ENCODE assay signal across 20 cellular contexts in genomic region chr5:127707209-127707608, GRCh38. TPM values are rescaled to one million over a fixed set of nuclear protein-coding genes. Genes with fewer than 3 reads are reported as not detected.
A peak's percentile ranks its signal among the peaks of the same experiment; 100 is the strongest.
DNase-seq lines count a peak whose midpoint lies in the region; ATAC-seq and TF ChIP-seq lines count a peak whose summit lies in the region.
"Had no signal": no experiment of that assay in that cellular context is flagged by ENCODE, and none has a peak within 500 bp of the region (broad histone marks: within the 10 kb centered on the region; RNA-seq: fewer than 3 reads in every experiment).

No MANE protein-coding gene starts in this region.

- TF ChIP-seq POLR2A in gastrocnemius medialis (IDR thresholded peaks at IDR 0.05), result no peak

- H3K9ac ChIP-seq in adipocyte (ENCODE audit: low read length) (peak overlapping the region; percentile 76), muscle layer of colon (ENCODE audit: low read length) (no peak overlapping the region)

- ATAC-seq in gastrocnemius medialis (peak in 1 of 2 donors; percentile 61), GM18907 (IDR thresholded peaks at IDR 0.05; ENCODE audit: unreplicated experiment) (no peak)
- ATAC-seq: A549 had no signal

- H3K4me1 ChIP-seq in adipocyte (ENCODE audit: control insufficient read depth, insufficient read depth, low read length), result peaks cover 36% of the 10 kb centered on the region
- peaks cover 5% of the 10 kb centered on the region for H3K4me1 ChIP-seq in muscle layer of colon (ENCODE audit: insufficient read depth, low read length)
- H3K4me1 ChIP-seq in gastrocnemius medialis, result peaks cover 10 to 21% of the 10 kb centered on the region in 2 donors

- no peaks in the 10 kb centered on the region for H3K27me3 ChIP-seq in adipocyte (replicated peaks; ENCODE audit: control insufficient read depth, insufficient read depth, low read length)
- H3K27me3 ChIP-seq in muscle layer of colon (ENCODE audit: control insufficient read depth in 1 of 2, insufficient read depth in 2 of 2, low read length in 2 of 2), result no peaks in the 10 kb centered on the region
- H3K27me3 ChIP-seq in gastrocnemius medialis, result no peaks in the 10 kb centered on the region
- H3K27me3 ChIP-seq in dorsolateral prefrontal cortex, result no peaks in the 10 kb centered on the region

- no peaks in the 10 kb centered on the region for H3K36me3 ChIP-seq in adipocyte (ENCODE audit: control insufficient read depth, insufficient read depth, low read length, severe bottlenecking)
- H3K36me3 ChIP-seq in muscle layer of colon (ENCODE audit: insufficient read depth, low read length), result no peaks in the 10 kb centered on the region
- H3K36me3 ChIP-seq in gastrocnemius medialis, result no peaks in the 10 kb centered on the region

- H3K4me3 ChIP-seq in adipocyte (ENCODE audit: low read length), result peak overlapping the region; percentile 46
- H3K4me3 ChIP-seq in fibroblast of mammary gland (ENCODE audit: control insufficient read depth, low read depth, low read length), result no peak overlapping the region
- H3K4me3 ChIP-seq in muscle layer of colon (ENCODE audit: low read depth in 1 of 2, low read length in 2 of 2), result no peak overlapping the region
- H3K4me3 ChIP-seq in gastrocnemius medialis, result no peak overlapping the region
- no peak overlapping the region for H3K4me3 ChIP-seq in dorsolateral prefrontal cortex
- H3K4me3 ChIP-seq: A549 had no signal

- TF ChIP-seq CTCF in fibroblast of mammary gland (conservative IDR thresholded peaks at IDR 0.05; ENCODE audit: control insufficient read depth, insufficient read depth, low read depth, low read length) (no peak), gastrocnemius medialis (IDR thresholded peaks at IDR 0.05 in 4 of 5, conservative IDR thresholded peaks at IDR 0.05 in 1 of 5) (no peak), dorsolateral prefrontal cortex (IDR thresholded peaks at IDR 0.05 in 54 of 56, conservative IDR thresholded peaks at IDR 0.05 in 2 of 56; ENCODE audit: low read depth in 1 of 56, partially characterized antibody in 56 of 56) (no peak)

- H3K9me3 ChIP-seq in adipocyte (ENCODE audit: control insufficient read depth, low read length) (no peaks in the 10 kb centered on the region), muscle layer of colon (ENCODE audit: low read length) (no peaks in the 10 kb centered on the region), gastrocnemius medialis (no peaks in the 10 kb centered on the region)
- H3K9me3 ChIP-seq: A549 had no signal

- H3K27ac ChIP-seq in muscle layer of colon (ENCODE audit: low read depth, low read length) (peak overlapping the region; percentile 20), gastrocnemius medialis (peak overlapping the region; percentile 45 to 65 (median 55)), dorsolateral prefrontal cortex (peak overlapping the region in 5 of 59 donors; percentile 2 to 39 (median 8))
- H3K27ac ChIP-seq: A549 had no signal

- intact Hi-C loops in gastrocnemius medialis (cut with DNase I; ENCODE audit: low total_unique reads) (no loop called here), dorsolateral prefrontal cortex (cut with DNase I) (no loop called here)

- in situ Hi-C loops in gastrocnemius medialis (cut with MboI; ENCODE audit: low sequenced_read_pairs in 4 of 4), result no loop called here

- DNase-seq in adipocyte (ENCODE audit: low read depth) (no peak), fibroblast of mammary gland (ENCODE audit: low read depth) (peak; percentile 11), gastrocnemius medialis (no peak), NCI-H1436 treated with DMSO at 0.1 percent for 48 hours (lab: John Stamatoyannopoulos, UW) (no peak), dorsolateral prefrontal cortex (no peak), DMS79 treated with DMSO at 0.1 percent for 48 hours (lab: John Stamatoyannopoulos, UW) (no peak)
- DNase-seq: C1 segment of cervical spinal cord; DND-41; KG1; NCI-H1417 treated with DMSO at 0.1 percent for 48 hours; NCI-H2029; NCI-H2171; NCI-H446; NCI-H69; NK-92 treated with Interleukin-12 subunit alpha and Interleukin-12 subunit beta, amount 100 ng/mL, for 24 hours had no signal

RNA-seq across cellular contexts. Expression of gene CCDC192, which starts 4.0 kb away (rescaled TPM):
- total RNA-seq in gastrocnemius medialis (not detected), dorsolateral prefrontal cortex (under 1 TPM in 9 of 120 experiments, not detected in 111; 0.45 to 0.67 (median 0.55) TPM)
- total RNA-seq: H4, OCI-LY7 had no signal

RNA-seq across cellular contexts. Expression of gene CTXN3, which starts 58.3 kb away (rescaled TPM):
- total RNA-seq in gastrocnemius medialis (under 1 TPM in 1 of 4 donors, not detected in 3; 0.22 TPM), dorsolateral prefrontal cortex (10 to 100 TPM in 81 of 120 experiments, 1 to 10 TPM in 39; 1.4 to 43.9 (median 13.0) TPM)
- total RNA-seq: H4, OCI-LY7 had no signal
